ENCODE assay signal across 1 cellular context in genomic region chr17:57987582-57988300, GRCh38.
TF ChIP-seq lines count a peak whose summit lies in the region.

Gene VEZF1, minus strand, starts transcription at chr17:57988254. Its CDS starts 143 bp downstream, at chr17:57988111.

TF ChIP-seq in HEK293, 187 proteins besides CTCF, POLR2A, EP300 and RAD21 (continued from another document):
- TF ChIP-seq REST (tag by site-specific recombination; IDR thresholded peaks at IDR 0.05) = peak; percentile 73
- TF ChIP-seq MZF1 (tag by site-specific recombination; IDR thresholded peaks at IDR 0.05; ENCODE audit: borderline replicate concordance) = peak; percentile 93; the same call in 1 of the 2 replicates
- TF ChIP-seq ZNF354C (tag by site-specific recombination; IDR thresholded peaks at IDR 0.05; ENCODE audit: borderline replicate concordance, low read depth) = no peak
- TF ChIP-seq GLIS1 (tag by site-specific recombination; IDR thresholded peaks at IDR 0.05) = peak; percentile 99
- TF ChIP-seq ZNF202 (tag by site-specific recombination; IDR thresholded peaks at IDR 0.05; ENCODE audit: borderline replicate concordance) = no peak
- peak; percentile 91; the same call in 1 of the 2 replicates for TF ChIP-seq ZNF837 (tag by site-specific recombination; IDR thresholded peaks at IDR 0.05)
- no peak for TF ChIP-seq ZNF791 (tag by site-specific recombination; IDR thresholded peaks at IDR 0.05)
- no peak for TF ChIP-seq INSM2 (tag by site-specific recombination; IDR thresholded peaks at IDR 0.05)
- TF ChIP-seq ZNF16 (tag by site-specific recombination; IDR thresholded peaks at IDR 0.05; ENCODE audit: low read depth) = no peak
- TF ChIP-seq ZNF658 (tag by site-specific recombination; IDR thresholded peaks at IDR 0.05) = no peak
- no peak for TF ChIP-seq ZNF155 (tag by site-specific recombination; IDR thresholded peaks at IDR 0.05)
- TF ChIP-seq ZEB2 (tag by site-specific recombination; IDR thresholded peaks at IDR 0.05) = peak; percentile 83
- TF ChIP-seq ZNF785 (tag by site-specific recombination; IDR thresholded peaks at IDR 0.05) = 0 out of 2 replicates have a peak, but pooled peaks have one; percentile 70
- 0 out of 2 replicates have a peak, but pooled peaks have one; percentile 25 for TF ChIP-seq ZNF18 (tag by site-specific recombination; IDR thresholded peaks at IDR 0.05)
- no peak for TF ChIP-seq ZNF747 (tag by site-specific recombination; IDR thresholded peaks at IDR 0.05)
- TF ChIP-seq ZNF621 (tag by site-specific recombination; IDR thresholded peaks at IDR 0.05) = no peak
- TF ChIP-seq ZBTB49 (tag by site-specific recombination; IDR thresholded peaks at IDR 0.05; ENCODE audit: low read depth) = no peak
- TF ChIP-seq ZFP3 (tag by site-specific recombination; IDR thresholded peaks at IDR 0.05; ENCODE audit: low read depth) = 0 out of 2 replicates have a peak, but pooled peaks have one; percentile 15
- TF ChIP-seq ZNF404 (tag by site-specific recombination; IDR thresholded peaks at IDR 0.05) = no peak
- 0 out of 2 replicates have a peak, but pooled peaks have one; percentile 38 for TF ChIP-seq ZNF416 (tag by site-specific recombination; IDR thresholded peaks at IDR 0.05)
- TF ChIP-seq PRDM4 (tag by site-specific recombination; IDR thresholded peaks at IDR 0.05) = no peak; the same call in 1 of the 2 replicates
- peak; percentile 67 for TF ChIP-seq SP3 (tag by site-specific recombination; IDR thresholded peaks at IDR 0.05)
- TF ChIP-seq SALL2 (tag by site-specific recombination; IDR thresholded peaks at IDR 0.05; ENCODE audit: borderline replicate concordance) = no peak
- no peak for TF ChIP-seq ZNF830 (tag by site-specific recombination; IDR thresholded peaks at IDR 0.05; ENCODE audit: low read depth)
- no peak for TF ChIP-seq AEBP2 (tag by site-specific recombination; IDR thresholded peaks at IDR 0.05; ENCODE audit: borderline replicate concordance)
- no peak for TF ChIP-seq ZNF560 (tag by site-specific recombination; IDR thresholded peaks at IDR 0.05; ENCODE audit: borderline replicate concordance)
- TF ChIP-seq ZNF549 (tag by site-specific recombination; IDR thresholded peaks at IDR 0.05) = no peak
- TF ChIP-seq ZNF175 (tag by site-specific recombination; IDR thresholded peaks at IDR 0.05) = no peak
- TF ChIP-seq ZNF626 (tag by site-specific recombination; IDR thresholded peaks at IDR 0.05) = no peak
- TF ChIP-seq YY2 (tag by site-specific recombination; IDR thresholded peaks at IDR 0.05) = no peak
- 0 out of 2 replicates have a peak, but pooled peaks have one; percentile 84 for TF ChIP-seq PRDM2 (tag by site-specific recombination; IDR thresholded peaks at IDR 0.05; ENCODE audit: borderline replicate concordance)
- TF ChIP-seq ZNF660 (tag by site-specific recombination; IDR thresholded peaks at IDR 0.05) = 0 out of 2 replicates have a peak, but pooled peaks have one; percentile 37
- no peak for TF ChIP-seq SETDB1 (IDR thresholded peaks at IDR 0.05; ENCODE audit: insufficient read length, low read length)
- TF ChIP-seq ZNF792 (tag by site-specific recombination; IDR thresholded peaks at IDR 0.05) = 0 out of 2 replicates have a peak, but pooled peaks have one; percentile 68
